Comparison of ENCODE assay signal across 1 cellular context in genomic region chr10:71963756-71964668, GRCh38.
TF ChIP-seq lines count a peak whose summit lies in the region.

A gene with protein sequence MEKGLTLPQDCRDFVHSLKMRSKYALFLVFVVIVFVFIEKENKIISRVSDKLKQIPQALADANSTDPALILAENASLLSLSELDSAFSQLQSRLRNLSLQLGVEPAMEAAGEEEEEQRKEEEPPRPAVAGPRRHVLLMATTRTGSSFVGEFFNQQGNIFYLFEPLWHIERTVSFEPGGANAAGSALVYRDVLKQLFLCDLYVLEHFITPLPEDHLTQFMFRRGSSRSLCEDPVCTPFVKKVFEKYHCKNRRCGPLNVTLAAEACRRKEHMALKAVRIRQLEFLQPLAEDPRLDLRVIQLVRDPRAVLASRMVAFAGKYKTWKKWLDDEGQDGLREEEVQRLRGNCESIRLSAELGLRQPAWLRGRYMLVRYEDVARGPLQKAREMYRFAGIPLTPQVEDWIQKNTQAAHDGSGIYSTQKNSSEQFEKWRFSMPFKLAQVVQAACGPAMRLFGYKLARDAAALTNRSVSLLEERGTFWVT (plus strand): TSS chr10:71964395. CDS start chr10:72005843, 41,448 bp downstream.

TF ChIP-seq in HepG2, 621 proteins besides CTCF, POLR2A, EP300 and RAD21 (continued from another document and continues in another):
- TF ChIP-seq, protein P1, sequence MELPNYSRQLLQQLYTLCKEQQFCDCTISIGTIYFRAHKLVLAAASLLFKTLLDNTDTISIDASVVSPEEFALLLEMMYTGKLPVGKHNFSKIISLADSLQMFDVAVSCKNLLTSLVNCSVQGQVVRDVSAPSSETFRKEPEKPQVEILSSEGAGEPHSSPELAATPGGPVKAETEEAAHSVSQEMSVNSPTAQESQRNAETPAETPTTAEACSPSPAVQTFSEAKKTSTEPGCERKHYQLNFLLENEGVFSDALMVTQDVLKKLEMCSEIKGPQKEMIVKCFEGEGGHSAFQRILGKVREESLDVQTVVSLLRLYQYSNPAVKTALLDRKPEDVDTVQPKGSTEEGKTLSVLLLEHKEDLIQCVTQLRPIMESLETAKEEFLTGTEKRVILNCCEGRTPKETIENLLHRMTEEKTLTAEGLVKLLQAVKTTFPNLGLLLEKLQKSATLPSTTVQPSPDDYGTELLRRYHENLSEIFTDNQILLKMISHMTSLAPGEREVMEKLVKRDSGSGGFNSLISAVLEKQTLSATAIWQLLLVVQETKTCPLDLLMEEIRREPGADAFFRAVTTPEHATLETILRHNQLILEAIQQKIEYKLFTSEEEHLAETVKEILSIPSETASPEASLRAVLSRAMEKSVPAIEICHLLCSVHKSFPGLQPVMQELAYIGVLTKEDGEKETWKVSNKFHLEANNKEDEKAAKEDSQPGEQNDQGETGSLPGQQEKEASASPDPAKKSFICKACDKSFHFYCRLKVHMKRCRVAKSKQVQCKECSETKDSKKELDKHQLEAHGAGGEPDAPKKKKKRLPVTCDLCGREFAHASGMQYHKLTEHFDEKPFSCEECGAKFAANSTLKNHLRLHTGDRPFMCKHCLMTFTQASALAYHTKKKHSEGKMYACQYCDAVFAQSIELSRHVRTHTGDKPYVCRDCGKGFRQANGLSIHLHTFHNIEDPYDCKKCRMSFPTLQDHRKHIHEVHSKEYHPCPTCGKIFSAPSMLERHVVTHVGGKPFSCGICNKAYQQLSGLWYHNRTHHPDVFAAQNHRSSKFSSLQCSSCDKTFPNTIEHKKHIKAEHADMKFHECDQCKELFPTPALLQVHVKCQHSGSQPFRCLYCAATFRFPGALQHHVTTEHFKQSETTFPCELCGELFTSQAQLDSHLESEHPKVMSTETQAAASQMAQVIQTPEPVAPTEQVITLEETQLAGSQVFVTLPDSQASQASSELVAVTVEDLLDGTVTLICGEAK (IDR thresholded peaks at IDR 0.05), result no peak
- TF ChIP-seq, protein P1 (CRISPR knock-in tag; IDR thresholded peaks at IDR 0.05), result no peak
- no peak for TF ChIP-seq NFRKB (IDR thresholded peaks at IDR 0.05)
- TF ChIP-seq ATF7 (IDR thresholded peaks at IDR 0.05), result no peak
- no peak for TF ChIP-seq ATF7 (CRISPR knock-in tag; IDR thresholded peaks at IDR 0.05)
- TF ChIP-seq ZNF253 (CRISPR knock-in tag; IDR thresholded peaks at IDR 0.05; ENCODE audit: borderline replicate concordance), result no peak
- TF ChIP-seq, protein P2, sequence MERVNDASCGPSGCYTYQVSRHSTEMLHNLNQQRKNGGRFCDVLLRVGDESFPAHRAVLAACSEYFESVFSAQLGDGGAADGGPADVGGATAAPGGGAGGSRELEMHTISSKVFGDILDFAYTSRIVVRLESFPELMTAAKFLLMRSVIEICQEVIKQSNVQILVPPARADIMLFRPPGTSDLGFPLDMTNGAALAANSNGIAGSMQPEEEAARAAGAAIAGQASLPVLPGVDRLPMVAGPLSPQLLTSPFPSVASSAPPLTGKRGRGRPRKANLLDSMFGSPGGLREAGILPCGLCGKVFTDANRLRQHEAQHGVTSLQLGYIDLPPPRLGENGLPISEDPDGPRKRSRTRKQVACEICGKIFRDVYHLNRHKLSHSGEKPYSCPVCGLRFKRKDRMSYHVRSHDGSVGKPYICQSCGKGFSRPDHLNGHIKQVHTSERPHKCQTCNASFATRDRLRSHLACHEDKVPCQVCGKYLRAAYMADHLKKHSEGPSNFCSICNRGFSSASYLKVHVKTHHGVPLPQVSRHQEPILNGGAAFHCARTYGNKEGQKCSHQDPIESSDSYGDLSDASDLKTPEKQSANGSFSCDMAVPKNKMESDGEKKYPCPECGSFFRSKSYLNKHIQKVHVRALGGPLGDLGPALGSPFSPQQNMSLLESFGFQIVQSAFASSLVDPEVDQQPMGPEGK (CRISPR knock-in tag; IDR thresholded peaks at IDR 0.05), result peak; percentile 48
- 0 out of 2 replicates have a peak, but pooled peaks have one; percentile 22 for TF ChIP-seq GATA4 (IDR thresholded peaks at IDR 0.05; ENCODE audit: borderline replicate concordance, low read depth)
- no peak for TF ChIP-seq PREB (CRISPR knock-in tag; IDR thresholded peaks at IDR 0.05)
- TF ChIP-seq GLI4 (CRISPR knock-in tag; IDR thresholded peaks at IDR 0.05; ENCODE audit: borderline replicate concordance), result no peak
- TF ChIP-seq SAFB2 (CRISPR knock-in tag; IDR thresholded peaks at IDR 0.05; ENCODE audit: borderline replicate concordance, low read depth), result no peak
- TF ChIP-seq, protein P3, sequence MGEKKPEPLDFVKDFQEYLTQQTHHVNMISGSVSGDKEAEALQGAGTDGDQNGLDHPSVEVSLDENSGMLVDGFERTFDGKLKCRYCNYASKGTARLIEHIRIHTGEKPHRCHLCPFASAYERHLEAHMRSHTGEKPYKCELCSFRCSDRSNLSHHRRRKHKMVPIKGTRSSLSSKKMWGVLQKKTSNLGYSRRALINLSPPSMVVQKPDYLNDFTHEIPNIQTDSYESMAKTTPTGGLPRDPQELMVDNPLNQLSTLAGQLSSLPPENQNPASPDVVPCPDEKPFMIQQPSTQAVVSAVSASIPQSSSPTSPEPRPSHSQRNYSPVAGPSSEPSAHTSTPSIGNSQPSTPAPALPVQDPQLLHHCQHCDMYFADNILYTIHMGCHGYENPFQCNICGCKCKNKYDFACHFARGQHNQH (CRISPR knock-in tag; IDR thresholded peaks at IDR 0.05), result 0 out of 2 replicates have a peak, but pooled peaks have one; percentile 18
- TF ChIP-seq, protein P4, sequence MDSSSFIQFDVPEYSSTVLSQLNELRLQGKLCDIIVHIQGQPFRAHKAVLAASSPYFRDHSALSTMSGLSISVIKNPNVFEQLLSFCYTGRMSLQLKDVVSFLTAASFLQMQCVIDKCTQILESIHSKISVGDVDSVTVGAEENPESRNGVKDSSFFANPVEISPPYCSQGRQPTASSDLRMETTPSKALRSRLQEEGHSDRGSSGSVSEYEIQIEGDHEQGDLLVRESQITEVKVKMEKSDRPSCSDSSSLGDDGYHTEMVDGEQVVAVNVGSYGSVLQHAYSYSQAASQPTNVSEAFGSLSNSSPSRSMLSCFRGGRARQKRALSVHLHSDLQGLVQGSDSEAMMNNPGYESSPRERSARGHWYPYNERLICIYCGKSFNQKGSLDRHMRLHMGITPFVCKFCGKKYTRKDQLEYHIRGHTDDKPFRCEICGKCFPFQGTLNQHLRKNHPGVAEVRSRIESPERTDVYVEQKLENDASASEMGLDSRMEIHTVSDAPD (CRISPR knock-in tag; IDR thresholded peaks at IDR 0.05), result no peak
- no peak for TF ChIP-seq ZNF678 (CRISPR knock-in tag; IDR thresholded peaks at IDR 0.05)
- TF ChIP-seq ESRRA (CRISPR knock-in tag; IDR thresholded peaks at IDR 0.05; ENCODE audit: low read depth), result no peak
- peak; percentile 64 for TF ChIP-seq ZNF292 (CRISPR knock-in tag; IDR thresholded peaks at IDR 0.05; ENCODE audit: borderline replicate concordance, low read depth)
- TF ChIP-seq MEF2D (CRISPR knock-in tag; IDR thresholded peaks at IDR 0.05), result no peak
- TF ChIP-seq HDAC2 (CRISPR knock-in tag; IDR thresholded peaks at IDR 0.05), result no peak
- no peak for TF ChIP-seq ZNF296 (CRISPR knock-in tag; conservative IDR thresholded peaks at IDR 0.05)
- TF ChIP-seq KDM3A (CRISPR knock-in tag; IDR thresholded peaks at IDR 0.05; ENCODE audit: low read depth), result peak; percentile 24; the same call in 1 of the 2 replicates
- TF ChIP-seq, protein P5, sequence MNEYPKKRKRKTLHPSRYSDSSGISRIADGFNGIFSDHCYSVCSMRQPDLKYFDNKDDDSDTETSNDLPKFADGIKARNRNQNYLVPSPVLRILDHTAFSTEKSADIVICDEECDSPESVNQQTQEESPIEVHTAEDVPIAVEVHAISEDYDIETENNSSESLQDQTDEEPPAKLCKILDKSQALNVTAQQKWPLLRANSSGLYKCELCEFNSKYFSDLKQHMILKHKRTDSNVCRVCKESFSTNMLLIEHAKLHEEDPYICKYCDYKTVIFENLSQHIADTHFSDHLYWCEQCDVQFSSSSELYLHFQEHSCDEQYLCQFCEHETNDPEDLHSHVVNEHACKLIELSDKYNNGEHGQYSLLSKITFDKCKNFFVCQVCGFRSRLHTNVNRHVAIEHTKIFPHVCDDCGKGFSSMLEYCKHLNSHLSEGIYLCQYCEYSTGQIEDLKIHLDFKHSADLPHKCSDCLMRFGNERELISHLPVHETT (CRISPR knock-in tag; conservative IDR thresholded peaks at IDR 0.05), result no peak
- 0 out of 2 replicates have a peak, but pooled peaks have one; percentile 52 for TF ChIP-seq ZNF747 (CRISPR knock-in tag; IDR thresholded peaks at IDR 0.05; ENCODE audit: borderline replicate concordance)
- TF ChIP-seq, protein P6, sequence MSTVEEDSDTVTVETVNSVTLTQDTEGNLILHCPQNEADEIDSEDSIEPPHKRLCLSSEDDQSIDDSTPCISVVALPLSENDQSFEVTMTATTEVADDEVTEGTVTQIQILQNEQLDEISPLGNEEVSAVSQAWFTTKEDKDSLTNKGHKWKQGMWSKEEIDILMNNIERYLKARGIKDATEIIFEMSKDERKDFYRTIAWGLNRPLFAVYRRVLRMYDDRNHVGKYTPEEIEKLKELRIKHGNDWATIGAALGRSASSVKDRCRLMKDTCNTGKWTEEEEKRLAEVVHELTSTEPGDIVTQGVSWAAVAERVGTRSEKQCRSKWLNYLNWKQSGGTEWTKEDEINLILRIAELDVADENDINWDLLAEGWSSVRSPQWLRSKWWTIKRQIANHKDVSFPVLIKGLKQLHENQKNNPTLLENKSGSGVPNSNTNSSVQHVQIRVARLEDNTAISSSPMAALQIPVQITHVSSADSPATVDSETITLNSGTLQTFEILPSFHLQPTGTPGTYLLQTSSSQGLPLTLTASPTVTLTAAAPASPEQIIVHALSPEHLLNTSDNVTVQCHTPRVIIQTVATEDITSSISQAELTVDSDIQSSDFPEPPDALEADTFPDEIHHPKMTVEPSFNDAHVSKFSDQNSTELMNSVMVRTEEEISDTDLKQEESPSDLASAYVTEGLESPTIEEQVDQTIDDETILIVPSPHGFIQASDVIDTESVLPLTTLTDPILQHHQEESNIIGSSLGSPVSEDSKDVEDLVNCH (CRISPR knock-in tag; IDR thresholded peaks at IDR 0.05), result no peak
- TF ChIP-seq ERF (CRISPR knock-in tag; IDR thresholded peaks at IDR 0.05), result no peak
- TF ChIP-seq, protein P7, sequence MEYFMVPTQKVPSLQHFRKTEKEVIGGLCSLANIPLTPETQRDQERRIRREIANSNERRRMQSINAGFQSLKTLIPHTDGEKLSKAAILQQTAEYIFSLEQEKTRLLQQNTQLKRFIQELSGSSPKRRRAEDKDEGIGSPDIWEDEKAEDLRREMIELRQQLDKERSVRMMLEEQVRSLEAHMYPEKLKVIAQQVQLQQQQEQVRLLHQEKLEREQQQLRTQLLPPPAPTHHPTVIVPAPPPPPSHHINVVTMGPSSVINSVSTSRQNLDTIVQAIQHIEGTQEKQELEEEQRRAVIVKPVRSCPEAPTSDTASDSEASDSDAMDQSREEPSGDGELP (IDR thresholded peaks at IDR 0.05; ENCODE audit: borderline replicate concordance, low read depth), result no peak
- TF ChIP-seq HNRNPLL (IDR thresholded peaks at IDR 0.05; ENCODE audit: low read depth, low read length, poor library complexity, severe bottlenecking), result peak; percentile 58
- no peak for TF ChIP-seq ZBTB25 (CRISPR knock-in tag; IDR thresholded peaks at IDR 0.05)
- no peak for TF ChIP-seq DNMT3B (CRISPR knock-in tag; conservative IDR thresholded peaks at IDR 0.05)
- no peak for TF ChIP-seq CENPT (CRISPR knock-in tag; IDR thresholded peaks at IDR 0.05; ENCODE audit: low read depth)
- TF ChIP-seq FOXJ3 (CRISPR knock-in tag; IDR thresholded peaks at IDR 0.05; ENCODE audit: borderline replicate concordance), result no peak
- 0 out of 2 replicates have a peak, but pooled peaks have one; percentile 28 for TF ChIP-seq SRY (CRISPR knock-in tag; IDR thresholded peaks at IDR 0.05)
- TF ChIP-seq, protein P8, sequence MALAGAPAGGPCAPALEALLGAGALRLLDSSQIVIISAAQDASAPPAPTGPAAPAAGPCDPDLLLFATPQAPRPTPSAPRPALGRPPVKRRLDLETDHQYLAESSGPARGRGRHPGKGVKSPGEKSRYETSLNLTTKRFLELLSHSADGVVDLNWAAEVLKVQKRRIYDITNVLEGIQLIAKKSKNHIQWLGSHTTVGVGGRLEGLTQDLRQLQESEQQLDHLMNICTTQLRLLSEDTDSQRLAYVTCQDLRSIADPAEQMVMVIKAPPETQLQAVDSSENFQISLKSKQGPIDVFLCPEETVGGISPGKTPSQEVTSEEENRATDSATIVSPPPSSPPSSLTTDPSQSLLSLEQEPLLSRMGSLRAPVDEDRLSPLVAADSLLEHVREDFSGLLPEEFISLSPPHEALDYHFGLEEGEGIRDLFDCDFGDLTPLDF (CRISPR knock-in tag; IDR thresholded peaks at IDR 0.05), result no peak
